In the genomic region with DNA sequence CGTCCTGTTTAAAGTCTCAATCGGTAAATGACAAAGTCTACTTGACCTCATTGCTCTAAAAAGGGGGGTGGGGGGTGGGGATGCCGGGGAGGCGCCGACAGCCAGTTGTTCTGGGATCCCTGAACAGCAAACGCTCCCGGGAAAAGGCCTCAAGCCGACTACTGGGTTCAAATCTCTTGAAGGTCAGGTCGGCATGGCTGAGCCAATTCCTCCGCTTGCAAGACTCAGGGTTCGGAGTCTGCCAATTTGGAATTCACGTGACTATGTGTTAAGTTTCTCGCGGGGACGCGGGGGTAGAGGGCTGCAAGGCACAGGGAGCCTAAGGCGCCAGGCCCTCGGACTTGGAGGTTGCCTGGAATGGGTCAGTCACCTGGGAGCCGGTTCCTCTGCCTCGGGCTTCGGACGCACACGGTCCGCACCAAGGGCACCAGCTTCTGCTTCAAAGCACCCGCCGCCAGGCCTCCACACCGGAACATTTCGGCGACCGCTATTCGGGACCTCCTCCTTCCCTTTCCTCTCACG, we compare ENCODE assay signal across 1 cellular context.
TF ChIP-seq lines count a peak whose summit lies in the region.

No MANE protein-coding gene starts in this region.

TF ChIP-seq in SK-N-SH treated with all-trans-retinoic acid at 6 μM for 48 hours, 23 proteins besides CTCF, POLR2A, EP300 and RAD21 (continued from another document):
- no peak for TF ChIP-seq TOX (CRISPR knock-in tag; IDR thresholded peaks at IDR 0.05; ENCODE audit: borderline replicate concordance)
- no peak for TF ChIP-seq ZNF8 (CRISPR knock-in tag; IDR thresholded peaks at IDR 0.05)
- no peak for TF ChIP-seq ZNF565 (CRISPR knock-in tag; conservative IDR thresholded peaks at IDR 0.05; ENCODE audit: low read depth)
- no peak for TF ChIP-seq GLIS3 (CRISPR knock-in tag; IDR thresholded peaks at IDR 0.05)
- no peak for TF ChIP-seq ISL1 (CRISPR knock-in tag; IDR thresholded peaks at IDR 0.05)
- no peak for TF ChIP-seq SNAI2 (CRISPR knock-in tag; IDR thresholded peaks at IDR 0.05)
- no peak for TF ChIP-seq ARNTL (CRISPR knock-in tag; IDR thresholded peaks at IDR 0.05; ENCODE audit: borderline replicate concordance, low read depth)
- TF ChIP-seq BACH2 (CRISPR knock-in tag; IDR thresholded peaks at IDR 0.05; ENCODE audit: borderline replicate concordance): no peak
- TF ChIP-seq, protein P1, sequence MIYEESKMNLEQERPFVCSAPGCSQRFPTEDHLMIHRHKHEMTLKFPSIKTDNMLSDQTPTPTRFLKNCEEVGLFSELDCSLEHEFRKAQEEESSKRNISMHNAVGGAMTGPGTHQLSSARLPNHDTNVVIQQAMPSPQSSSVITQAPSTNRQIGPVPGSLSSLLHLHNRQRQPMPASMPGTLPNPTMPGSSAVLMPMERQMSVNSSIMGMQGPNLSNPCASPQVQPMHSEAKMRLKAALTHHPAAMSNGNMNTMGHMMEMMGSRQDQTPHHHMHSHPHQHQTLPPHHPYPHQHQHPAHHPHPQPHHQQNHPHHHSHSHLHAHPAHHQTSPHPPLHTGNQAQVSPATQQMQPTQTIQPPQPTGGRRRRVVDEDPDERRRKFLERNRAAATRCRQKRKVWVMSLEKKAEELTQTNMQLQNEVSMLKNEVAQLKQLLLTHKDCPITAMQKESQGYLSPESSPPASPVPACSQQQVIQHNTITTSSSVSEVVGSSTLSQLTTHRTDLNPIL (CRISPR knock-in tag; IDR thresholded peaks at IDR 0.05; ENCODE audit: low read depth): no peak
